ENCODE assay signal across 24 cellular contexts in the genomic region with DNA sequence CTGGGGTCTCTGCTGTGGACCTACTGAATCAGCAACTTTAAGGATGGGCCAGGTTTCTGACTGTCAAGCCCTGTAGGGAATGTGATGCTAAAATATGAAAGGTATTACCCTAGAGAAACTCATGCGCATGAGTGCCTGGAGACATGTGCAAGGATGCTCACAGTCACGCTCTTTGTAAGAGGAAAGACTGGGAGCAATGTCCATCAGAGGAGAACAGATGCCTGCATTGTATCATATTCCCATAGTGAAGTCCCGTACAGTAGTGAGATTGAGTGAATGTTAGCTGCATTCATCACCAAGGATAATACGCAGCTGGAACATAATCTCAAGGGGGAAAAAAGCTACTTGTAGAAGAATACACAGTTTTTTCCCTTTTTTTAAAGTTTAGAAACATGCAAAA.
"Had no signal": no experiment of that assay in that cellular context is flagged by ENCODE, and none has a peak within 500 bp of the region (broad histone marks: within the 10 kb centered on the region; RNA-seq: fewer than 3 reads in every experiment).

No MANE protein-coding gene starts in this region.

- H3K4me1 ChIP-seq: Peyer's patch had no signal

- H3K4me3 ChIP-seq: cardiac muscle cell, Peyer's patch, SJSA1 had no signal

- H3K36me3 ChIP-seq: brain microvascular endothelial cell, cardiac muscle cell, Peyer's patch, SJSA1 had no signal

- ATAC-seq: activated T-helper 17 cell treated with anti-CD3 and anti-CD28 coated beads, Interleukin-2, amount 50 U/mL, for 72 hours; T-helper 17 cell had no signal

- H3K27ac ChIP-seq: brain microvascular endothelial cell, cardiac muscle cell, Peyer's patch, SJSA1 had no signal

- H3K27me3 ChIP-seq: brain microvascular endothelial cell, cardiac muscle cell, Peyer's patch, SJSA1 had no signal

- DNase-seq: activated B cell treated with CpG ODN at 0.5 μM for 24 hours; activated CD4-positive, alpha-beta memory T cell treated with anti-CD3 and anti-CD28 coated beads, Interleukin-2, amount 10 ng/mL, durations not matched to agents 7 days and 5 days; activated CD4-positive, alpha-beta T cell treated with anti-CD3 and anti-CD28 coated beads, Interleukin-2, amount 50 U/mL, for 1 hour; activated gamma-delta T cell; activated naive CD4-positive, alpha-beta T cell treated with anti-CD3 and anti-CD28 coated beads for 36 hours; activated T-cell treated with anti-CD3 and anti-CD28 coated beads for 4 hours; activated T-cell treated with anti-CD3 and anti-CD28 coated beads, Interleukin-2, amount 50 U/mL, for 48 hours; brain microvascular endothelial cell; KBM-7; NCI-H1048; NCI-H1417; NCI-H1930; NCI-H345; NCI-H510A; NCI-H526 treated with DMSO at 0.1 percent for 48 hours; NCI-H82; OCI-M1; Peyer's patch; SHP77; T-helper 17 cell; T-helper 9 cell had no signal
